ENCODE assay signal across 8 cellular contexts in the genomic region with DNA sequence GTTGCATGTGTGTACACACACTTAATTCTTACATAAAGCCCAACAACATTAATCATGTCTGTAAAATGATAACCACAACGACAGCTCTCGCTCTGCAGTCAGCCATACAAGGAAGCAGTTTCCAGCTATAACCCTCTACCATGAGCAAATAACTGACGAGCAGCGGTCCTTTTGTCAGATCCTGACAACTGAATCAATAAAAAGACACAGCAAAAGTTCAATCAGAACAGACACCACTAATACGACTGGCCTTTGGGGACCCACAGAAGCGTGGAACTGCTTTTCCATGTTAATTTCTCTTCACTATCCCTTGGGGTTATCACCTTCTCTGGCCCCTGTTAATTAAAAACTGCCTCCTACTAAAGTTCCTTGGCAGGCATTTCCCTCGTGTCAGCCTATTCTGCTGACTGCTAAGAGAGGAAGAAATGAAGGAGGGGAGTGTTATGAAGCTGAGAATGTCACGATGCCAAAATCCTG.
DNase-seq lines count a peak whose midpoint lies in the region; ATAC-seq, FAIRE-seq and TF ChIP-seq lines count a peak whose summit lies in the region.

No MANE protein-coding gene starts in this region.

- H3K9me3 Mint-ChIP-seq in CD4-positive, alpha-beta memory T cell = peaks cover 2 to 20% (median 10%) of the 10 kb centered on the region in 8 donors

- H3K27ac Mint-ChIP-seq in CD4-positive, alpha-beta memory T cell = no peak overlapping the region

- no peak for TF ChIP-seq CTCF in A549 (IDR thresholded peaks at IDR 0.05)

- ATAC-seq in A549 (peak; percentile 24 to 85; a peak in 4 of 6 replicates), left lobe of liver (peak; percentile 60), HG02938 (IDR thresholded peaks at IDR 0.05; ENCODE audit: unreplicated experiment) (no peak)

- TF ChIP-seq EP300 in A549 (IDR thresholded peaks at IDR 0.05) = no peak

- POLR2A ChIA-PET in A549 (lab: Yijun Ruan, JAX) = interaction anchor here (1.2 kb wide), 1 partner anchor 215 kb away, joined by 5 read pairs; no protein-coding TSS in a partner anchor
- POLR2A ChIA-PET in CD4-positive, alpha-beta memory T cell (lab: Charles Lee; ENCODE audit: partially characterized antibody) = no interaction called here

- H3K4me3 ChIP-seq in A549 = no peak overlapping the region; the same call in 2 of the 3 replicates
- no peak overlapping the region for H3K4me3 ChIP-seq in CD4-positive, alpha-beta memory T cell (ENCODE audit: low read length in 2 of 2)

- TF ChIP-seq POLR2A in A549 (IDR thresholded peaks at IDR 0.05; ENCODE audit: low read length) = no peak

- H3K9me3 ChIP-seq in A549 = peaks cover 14% of the 10 kb centered on the region
- H3K9me3 ChIP-seq in CD4-positive, alpha-beta memory T cell (ENCODE audit: control insufficient read depth in 1 of 2, low read length in 2 of 2) = peaks cover 0 to 6% of the 10 kb centered on the region in 2 donors

- H3K27ac ChIP-seq in A549 = peak overlapping the region; percentile 17 to 65; a peak in 5 of 6 replicates
- no peak overlapping the region for H3K27ac ChIP-seq in CD4-positive, alpha-beta memory T cell (ENCODE audit: low read depth, low read length)

- intact Hi-C loops in CD4-positive, alpha-beta memory T cell (cut with micrococcal nuclease) = no loop called here

- H3K36me3 ChIP-seq in CD4-positive, alpha-beta memory T cell (ENCODE audit: insufficient read depth, low read length) = no peaks in the 10 kb centered on the region

- WGBS in A549 (ENCODE audit: missing lambda C conversion rate) = 3% methylated on average over 8 of the region's 8 CpGs

- H3K4me2 ChIP-seq in A549 = peak overlapping the region; percentile 59

- TF ChIP-seq RAD21 in A549 (conservative IDR thresholded peaks at IDR 0.05 in 1 of 2, IDR thresholded peaks at IDR 0.05 in 1 of 2) = no peak

- CTCF ChIA-PET in A549 (lab: Yijun Ruan, JAX) = no interaction called here
- CTCF ChIA-PET in CD4-positive, alpha-beta memory T cell (lab: Charles Lee; ENCODE audit: partially characterized antibody) = no interaction called here

- no peaks in the 10 kb centered on the region for H3K27me3 Mint-ChIP-seq in CD4-positive, alpha-beta memory T cell

- H3K4me3 Mint-ChIP-seq in CD4-positive, alpha-beta memory T cell = no peak overlapping the region

- no peaks in the 10 kb centered on the region for H3K4me1 Mint-ChIP-seq in CD4-positive, alpha-beta memory T cell

- no peaks in the 10 kb centered on the region for H3K36me3 Mint-ChIP-seq in CD4-positive, alpha-beta memory T cell

- no peaks in the 10 kb centered on the region for H3K27me3 ChIP-seq in CD4-positive, alpha-beta memory T cell (ENCODE audit: insufficient read depth, low read length)

- H3K4me1 ChIP-seq in A549 = 0 out of 3 replicates have a peak, but pooled peaks cover 2% of the 10 kb centered on the region
- H3K4me1 ChIP-seq in CD4-positive, alpha-beta memory T cell (ENCODE audit: insufficient read depth, low read length) = no peaks in the 10 kb centered on the region

- DNase-seq in A549 (ENCODE audit: low read depth in 1 of 2, low spot score in 1 of 2) = peak in 1 of 2 experiments; percentile 38
- peak; percentile 46 to 81 (median 80) for DNase-seq in NCI-H1417 (lab: John Stamatoyannopoulos, UW)
- DNase-seq in SK-N-DZ (ENCODE audit: low spot score) = peak; percentile 23
- DNase-seq in left lobe of liver (ENCODE audit: low spot score) = peak; percentile 40
- no peak for DNase-seq in stimulated activated CD4-positive, alpha-beta T cell treated with anti-CD3 and anti-CD28 coated beads, Interleukin-12 subunit alpha, Interleukin-12 subunit beta, amount 100 ng/mL, for 4 hours
- no peak for DNase-seq in CD4-positive, alpha-beta memory T cell
- DNase-seq in medulla oblongata (ENCODE audit: extremely low spot score) = no peak

- no peak for FAIRE-seq in A549 (lab: Jason Lieb, UNC)

TF ChIP-seq in A549, 52 proteins besides CTCF, POLR2A, EP300 and RAD21:
- TF ChIP-seq HOXA7 (CRISPR knock-in tag; IDR thresholded peaks at IDR 0.05) (no peak), PHF8 (IDR thresholded peaks at IDR 0.05; ENCODE audit: borderline replicate concordance, low read depth) (no peak)
- TF ChIP-seq, protein P1, sequence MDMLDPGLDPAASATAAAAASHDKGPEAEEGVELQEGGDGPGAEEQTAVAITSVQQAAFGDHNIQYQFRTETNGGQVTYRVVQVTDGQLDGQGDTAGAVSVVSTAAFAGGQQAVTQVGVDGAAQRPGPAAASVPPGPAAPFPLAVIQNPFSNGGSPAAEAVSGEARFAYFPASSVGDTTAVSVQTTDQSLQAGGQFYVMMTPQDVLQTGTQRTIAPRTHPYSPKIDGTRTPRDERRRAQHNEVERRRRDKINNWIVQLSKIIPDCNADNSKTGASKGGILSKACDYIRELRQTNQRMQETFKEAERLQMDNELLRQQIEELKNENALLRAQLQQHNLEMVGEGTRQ (IDR thresholded peaks at IDR 0.05) = no peak
- TF ChIP-seq, protein P2, sequence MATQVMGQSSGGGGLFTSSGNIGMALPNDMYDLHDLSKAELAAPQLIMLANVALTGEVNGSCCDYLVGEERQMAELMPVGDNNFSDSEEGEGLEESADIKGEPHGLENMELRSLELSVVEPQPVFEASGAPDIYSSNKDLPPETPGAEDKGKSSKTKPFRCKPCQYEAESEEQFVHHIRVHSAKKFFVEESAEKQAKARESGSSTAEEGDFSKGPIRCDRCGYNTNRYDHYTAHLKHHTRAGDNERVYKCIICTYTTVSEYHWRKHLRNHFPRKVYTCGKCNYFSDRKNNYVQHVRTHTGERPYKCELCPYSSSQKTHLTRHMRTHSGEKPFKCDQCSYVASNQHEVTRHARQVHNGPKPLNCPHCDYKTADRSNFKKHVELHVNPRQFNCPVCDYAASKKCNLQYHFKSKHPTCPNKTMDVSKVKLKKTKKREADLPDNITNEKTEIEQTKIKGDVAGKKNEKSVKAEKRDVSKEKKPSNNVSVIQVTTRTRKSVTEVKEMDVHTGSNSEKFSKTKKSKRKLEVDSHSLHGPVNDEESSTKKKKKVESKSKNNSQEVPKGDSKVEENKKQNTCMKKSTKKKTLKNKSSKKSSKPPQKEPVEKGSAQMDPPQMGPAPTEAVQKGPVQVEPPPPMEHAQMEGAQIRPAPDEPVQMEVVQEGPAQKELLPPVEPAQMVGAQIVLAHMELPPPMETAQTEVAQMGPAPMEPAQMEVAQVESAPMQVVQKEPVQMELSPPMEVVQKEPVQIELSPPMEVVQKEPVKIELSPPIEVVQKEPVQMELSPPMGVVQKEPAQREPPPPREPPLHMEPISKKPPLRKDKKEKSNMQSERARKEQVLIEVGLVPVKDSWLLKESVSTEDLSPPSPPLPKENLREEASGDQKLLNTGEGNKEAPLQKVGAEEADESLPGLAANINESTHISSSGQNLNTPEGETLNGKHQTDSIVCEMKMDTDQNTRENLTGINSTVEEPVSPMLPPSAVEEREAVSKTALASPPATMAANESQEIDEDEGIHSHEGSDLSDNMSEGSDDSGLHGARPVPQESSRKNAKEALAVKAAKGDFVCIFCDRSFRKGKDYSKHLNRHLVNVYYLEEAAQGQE (IDR thresholded peaks at IDR 0.05) = no peak

Comparison
In these comparisons a context has a peak if more than half of its experiments do, and no peak if none do; other contexts are left out.
1. DNase-seq: peak in NCI-H1417 (3 of 3), SK-N-DZ (single experiment) and left lobe of liver (single experiment); none in stimulated activated CD4-positive, alpha-beta T cell treated with anti-CD3 and anti-CD28 coated beads, Interleukin-12 subunit alpha, Interleukin-12 subunit beta, amount 100 ng/mL, for 4 hours (single experiment), CD4-positive, alpha-beta memory T cell (0 of 5) and medulla oblongata (single experiment).